1 cellular context compared by ENCODE assay signal in genomic region chr5:175867587-175868347, GRCh38.
TF ChIP-seq lines count a peak whose summit lies in the region.

No MANE protein-coding gene starts in this region.

TF ChIP-seq in HCT116, 20 proteins besides CTCF, POLR2A, EP300 and RAD21 (continued from another document):
- peak; percentile 35; the same call in 1 of the 2 replicates for TF ChIP-seq CBX3 (IDR thresholded peaks at IDR 0.05; ENCODE audit: low read depth)
- peak; percentile 63 for TF ChIP-seq CEBPB (IDR thresholded peaks at IDR 0.05; ENCODE audit: low read depth)
- no peak for TF ChIP-seq ATF3 (IDR thresholded peaks at IDR 0.05)
- TF ChIP-seq ZFX (IDR thresholded peaks at IDR 0.05): no peak
